In the genomic region with DNA sequence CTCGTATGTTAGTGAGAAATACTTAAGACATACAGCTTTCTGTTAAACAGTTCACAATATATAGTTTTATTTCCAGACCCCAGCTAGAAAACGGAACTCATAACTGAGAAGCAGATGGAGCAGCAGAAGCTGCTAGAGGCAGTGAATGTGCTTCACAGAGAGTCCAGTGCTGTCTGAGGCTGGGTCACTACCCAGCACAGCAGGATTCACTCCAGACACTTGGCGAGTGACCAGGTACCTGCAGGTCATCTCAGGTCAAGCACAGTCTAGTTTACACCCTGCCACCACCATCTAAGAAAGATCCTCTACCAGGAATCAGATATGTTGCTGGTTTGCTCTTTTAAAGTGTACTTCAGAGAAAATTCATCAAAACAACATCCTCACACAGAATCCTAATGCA, we compare ENCODE assay signal across 25 cellular contexts.
"Had no signal": no experiment of that assay in that cellular context is flagged by ENCODE, and none has a peak within 500 bp of the region (broad histone marks: within the 10 kb centered on the region; RNA-seq: fewer than 3 reads in every experiment).

No MANE protein-coding gene starts in this region.

- H3K4me1 Mint-ChIP-seq: activated B cell treated with CpG ODN at 0.5 μM for 24 hours; activated CD4-positive, alpha-beta T cell treated with anti-CD3 and anti-CD28 coated beads for 36 hours; activated T-helper 17 cell treated with anti-CD3 and anti-CD28 coated beads, Interleukin-2, amount 50 U/mL, for 72 hours; naive B cell had no signal

- H3K36me3 Mint-ChIP-seq: activated naive CD4-positive, alpha-beta T cell treated with anti-CD3 and anti-CD28 coated beads, Interleukin-2, amount 50 U/mL, for 72 hours; naive B cell had no signal

- H3K9me3 Mint-ChIP-seq: activated B cell treated with CpG ODN at 0.5 μM for 24 hours; activated naive CD4-positive, alpha-beta T cell treated with anti-CD3 and anti-CD28 coated beads, Interleukin-2, amount 50 U/mL, for 72 hours; activated T-cell treated with anti-CD3 and anti-CD28 coated beads, Interleukin-2, amount 50 U/mL, for 24 hours; activated T-helper 17 cell treated with anti-CD3 and anti-CD28 coated beads, Interleukin-2, amount 50 U/mL, for 72 hours; T-helper 1 cell treated with Interleukin-12 subunit alpha and Interleukin-12 subunit beta and Interleukin-4 antibody, amounts not matched to agents 30 μg/mL and 1 μg/mL, for 36 hours had no signal

- H3K4me1 ChIP-seq: adrenal gland, ascending aorta, colonic mucosa, esophagus muscularis mucosa, lower lobe of right lung, prostate gland had no signal

- DNase-seq: activated B cell treated with CpG ODN at 0.5 μM for 24 hours; activated CD4-positive, alpha-beta T cell treated with anti-CD3 and anti-CD28 coated beads for 36 hours; activated CD4-positive, alpha-beta T cell treated with anti-CD3 and anti-CD28 coated beads, Interleukin-2, amount 50 U/mL, for 4 hours; activated CD8-positive, alpha-beta memory T cell treated with anti-CD3 and anti-CD28 coated beads for 24 hours; activated CD8-positive, alpha-beta memory T cell treated with anti-CD3 and anti-CD28 coated beads, Interleukin-2, amount 50 U/mL, for 4 hours; activated T-cell treated with anti-CD3 and anti-CD28 coated beads, Interleukin-2, amount 50 U/mL, for 24 hours; brain microvascular endothelial cell; colonic mucosa; glutamatergic neuron; hippocampal formation; lower lobe of right lung; mesendoderm; naive B cell; right cardiac atrium; stimulated activated CD4-positive, alpha-beta T cell treated with anti-CD3 and anti-CD28 coated beads, Interleukin-4, amount 100 ng/mL, for 24 hours; stimulated activated naive CD4-positive, alpha-beta T cell treated with Interleukin-2 at 50 U/mL for 16 hours; T1000 had no signal

- H3K4me3 Mint-ChIP-seq: activated B cell treated with CpG ODN at 0.5 μM for 24 hours; activated CD4-positive, alpha-beta T cell treated with anti-CD3 and anti-CD28 coated beads for 36 hours; activated T-cell treated with anti-CD3 and anti-CD28 coated beads, Interleukin-2, amount 50 U/mL, for 24 hours; activated T-helper 17 cell treated with anti-CD3 and anti-CD28 coated beads, Interleukin-2, amount 50 U/mL, for 72 hours; naive B cell; T-helper 1 cell treated with Interleukin-12 subunit alpha and Interleukin-12 subunit beta and Interleukin-4 antibody, amounts not matched to agents 30 μg/mL and 1 μg/mL, for 36 hours had no signal

- ATAC-seq: activated CD4-positive, alpha-beta T cell treated with anti-CD3 and anti-CD28 coated beads for 36 hours; activated naive CD4-positive, alpha-beta T cell treated with anti-CD3 and anti-CD28 coated beads, Interleukin-2, amount 50 U/mL, for 72 hours; activated T-helper 17 cell treated with anti-CD3 and anti-CD28 coated beads, Interleukin-2, amount 50 U/mL, for 72 hours; lower lobe of right lung; right cardiac atrium had no signal

- H3K36me3 ChIP-seq: adrenal gland, ascending aorta, brain microvascular endothelial cell, colonic mucosa, esophagus muscularis mucosa, lower lobe of right lung, prostate gland had no signal

- H3K27me3 ChIP-seq: adrenal gland, ascending aorta, brain microvascular endothelial cell, colonic mucosa, dorsolateral prefrontal cortex, esophagus muscularis mucosa had no signal

- H3K27me3 Mint-ChIP-seq: activated B cell treated with CpG ODN at 0.5 μM for 24 hours; activated T-cell treated with anti-CD3 and anti-CD28 coated beads, Interleukin-2, amount 50 U/mL, for 24 hours; naive B cell had no signal

- H3K9me3 ChIP-seq: adrenal gland, ascending aorta, colonic mucosa, esophagus muscularis mucosa, lower lobe of right lung, prostate gland had no signal

- H3K27ac ChIP-seq: adrenal gland, ascending aorta, brain microvascular endothelial cell, colonic mucosa, dorsolateral prefrontal cortex, esophagus muscularis mucosa, lower lobe of right lung, prostate gland had no signal

- H3K4me3 ChIP-seq: adrenal gland, ascending aorta, colonic mucosa, dorsolateral prefrontal cortex, esophagus muscularis mucosa, lower lobe of right lung, prostate gland had no signal

- H3K27ac Mint-ChIP-seq: activated B cell treated with CpG ODN at 0.5 μM for 24 hours; activated CD4-positive, alpha-beta T cell treated with anti-CD3 and anti-CD28 coated beads for 36 hours; activated naive CD4-positive, alpha-beta T cell treated with anti-CD3 and anti-CD28 coated beads, Interleukin-2, amount 50 U/mL, for 72 hours; activated T-cell treated with anti-CD3 and anti-CD28 coated beads, Interleukin-2, amount 50 U/mL, for 24 hours; activated T-helper 17 cell treated with anti-CD3 and anti-CD28 coated beads, Interleukin-2, amount 50 U/mL, for 72 hours; naive B cell; T-helper 1 cell treated with Interleukin-12 subunit alpha and Interleukin-12 subunit beta and Interleukin-4 antibody, amounts not matched to agents 30 μg/mL and 1 μg/mL, for 36 hours had no signal
